17 cellular contexts compared by ENCODE assay signal in the genomic region with DNA sequence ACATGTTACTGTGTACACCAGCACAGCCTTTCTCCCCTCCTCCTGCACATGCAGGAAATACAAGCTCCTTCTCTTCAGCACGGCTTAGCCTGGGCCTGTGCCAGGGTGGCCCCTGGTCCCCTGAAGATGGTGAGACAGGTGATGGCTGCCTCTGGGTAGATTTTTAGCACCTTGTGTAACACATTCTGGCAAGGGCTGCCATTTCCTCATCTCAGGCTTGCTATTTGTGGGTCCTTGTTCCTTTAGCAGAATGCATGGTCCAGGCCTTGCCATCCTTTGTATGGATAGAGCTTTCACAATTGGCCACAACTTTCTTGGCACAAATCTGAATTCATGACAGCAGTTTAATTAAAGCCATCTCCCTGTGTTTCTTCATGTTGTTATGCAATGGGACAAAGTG.
"Had no signal": no experiment of that assay in that cellular context is flagged by ENCODE, and none has a peak within 500 bp of the region (broad histone marks: within the 10 kb centered on the region; RNA-seq: fewer than 3 reads in every experiment).

No MANE protein-coding gene starts in this region.

- H3K4me3 Mint-ChIP-seq: activated naive CD8-positive, alpha-beta T cell; natural killer cell; T-helper 1 cell treated with Interleukin-12 subunit alpha and Interleukin-12 subunit beta and Interleukin-4 antibody, amounts not matched to agents 30 μg/mL and 1 μg/mL, for 36 hours had no signal

- H3K9me3 ChIP-seq: gastrocnemius medialis, pancreas, sigmoid colon, spleen, tibial artery, vagina had no signal

- ATAC-seq: gastrocnemius medialis, natural killer cell, pancreas had no signal

- H3K27me3 Mint-ChIP-seq: activated naive CD8-positive, alpha-beta T cell had no signal

- H3K4me1 ChIP-seq: pancreas, sigmoid colon, tibial artery, vagina had no signal

- H3K27me3 ChIP-seq: cardiac muscle cell, gastrocnemius medialis, pancreas, sigmoid colon, spleen, vagina had no signal

- H3K27ac ChIP-seq: cardiac muscle cell, epithelial cell of prostate, gastrocnemius medialis, pancreas, sigmoid colon, spleen, tibial artery, vagina, VCaP had no signal

- H3K4me3 ChIP-seq: cardiac muscle cell, gastrocnemius medialis, pancreas, sigmoid colon, spleen, tibial artery, vagina had no signal

- H3K27ac Mint-ChIP-seq: activated naive CD8-positive, alpha-beta T cell; natural killer cell; T-helper 1 cell treated with Interleukin-12 subunit alpha and Interleukin-12 subunit beta and Interleukin-4 antibody, amounts not matched to agents 30 μg/mL and 1 μg/mL, for 36 hours had no signal

- H3K4me1 Mint-ChIP-seq: natural killer cell had no signal

- H3K36me3 ChIP-seq: cardiac muscle cell, gastrocnemius medialis, pancreas, sigmoid colon, spleen, tibial artery, vagina had no signal

- DNase-seq: activated CD4-positive, alpha-beta T cell treated with anti-CD3 and anti-CD28 coated beads for 1 hour; activated gamma-delta T cell treated with Interleukin-2 at 50 U/mL for 16 hours; amniotic stem cell; gastrocnemius medialis; natural killer cell; pancreas; sigmoid colon; spleen; stimulated activated CD4-positive, alpha-beta T cell treated with anti-CD3 and anti-CD28 coated beads, Interleukin-4, amount 100 ng/mL, for 4 hours; stimulated activated naive CD4-positive, alpha-beta T cell had no signal

- H3K9me3 Mint-ChIP-seq: natural killer cell; T-helper 1 cell treated with Interleukin-12 subunit alpha and Interleukin-12 subunit beta and Interleukin-4 antibody, amounts not matched to agents 30 μg/mL and 1 μg/mL, for 36 hours had no signal
